Comparison of ENCODE assay signal across 8 cellular contexts in the genomic region with DNA sequence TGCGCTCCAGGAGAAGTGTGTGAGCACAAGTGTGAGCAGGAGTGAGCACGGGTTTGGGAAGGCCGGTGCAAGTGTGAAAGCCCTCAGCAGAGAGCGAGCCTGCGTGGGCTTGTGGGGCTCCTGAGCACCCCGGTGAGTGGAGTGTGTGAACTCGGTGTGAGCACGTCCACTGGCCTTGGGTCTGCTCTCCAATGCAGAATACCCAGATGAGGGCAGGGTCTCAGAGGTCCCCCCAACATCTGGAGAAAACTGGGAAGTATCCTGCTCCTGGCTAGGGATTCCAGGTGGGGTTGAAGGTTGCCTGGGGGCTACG. TPM values are rescaled to one million over a fixed set of nuclear protein-coding genes. Genes with fewer than 3 reads are reported as not detected.
DNase-seq lines count a peak whose midpoint lies in the region; ATAC-seq and TF ChIP-seq lines count a peak whose summit lies in the region.

No MANE protein-coding gene starts in this region.

- no peaks in the 10 kb centered on the region for H4K20me1 ChIP-seq in mammary epithelial cell (ENCODE audit: insufficient read depth, low read length)

- peak overlapping the region; percentile 54 for H2BK15ac ChIP-seq in mesenchymal stem cell (ENCODE audit: low read depth, poor library complexity, severe bottlenecking)

- H3K27me3 ChIP-seq in mammary epithelial cell (ENCODE audit: insufficient read depth, low read length) (no peaks in the 10 kb centered on the region), mesenchymal stem cell (ENCODE audit: control insufficient read depth in 1 of 2, insufficient read depth in 1 of 2, low read length in 2 of 2) (no peaks in the 10 kb centered on the region), upper lobe of right lung (no peaks in the 10 kb centered on the region)

- peaks cover 19% of the 10 kb centered on the region for H3K79me1 ChIP-seq in mesenchymal stem cell (replicated peaks; ENCODE audit: low read length, poor library complexity, severe bottlenecking)

- H4K91ac ChIP-seq in mesenchymal stem cell (ENCODE audit: low read length) = peak overlapping the region; percentile 87

- dilution Hi-C loops in mammary epithelial cell (cut with HindIII; ENCODE audit: low sequenced_read_pairs) = loop anchor here (5.0 kb wide), 2 partner anchors 34 to 76 kb away; no protein-coding TSS in a partner anchor

- peak overlapping the region in 1 of 2 experiments; percentile 54 for H3K4ac ChIP-seq in mesenchymal stem cell (ENCODE audit: low read depth in 1 of 2, low read length in 2 of 2)

- 55% methylated on average over 4 of the region's 9 CpGs for WGBS in mammary epithelial cell (ENCODE audit: low coverage, missing lambda C conversion rate)
- WGBS in mesenchymal stem cell = 34% methylated on average over 9 of the region's 9 CpGs

- H3K18ac ChIP-seq in mesenchymal stem cell (ENCODE audit: low read depth in 1 of 2, low read length in 2 of 2) = peak overlapping the region; percentile 14 to 81

- H3K4me1 ChIP-seq in mammary epithelial cell (ENCODE audit: insufficient read depth, low read length) = peaks cover 34% of the 10 kb centered on the region
- peaks cover 18% of the 10 kb centered on the region for H3K4me1 ChIP-seq in mesenchymal stem cell (ENCODE audit: control insufficient read depth, insufficient read depth, low read depth, low read length)
- peaks cover 18% of the 10 kb centered on the region for H3K4me1 ChIP-seq in upper lobe of right lung

- ATAC-seq in upper lobe of right lung = no peak

- no peak overlapping the region for H2BK5ac ChIP-seq in mesenchymal stem cell (ENCODE audit: low read depth, low read length, poor library complexity, severe bottlenecking)

- H2BK12ac ChIP-seq in mesenchymal stem cell (ENCODE audit: low read length in 2 of 2) = peak overlapping the region in 1 of 2 experiments; percentile 54

- H3K9me3 ChIP-seq in mammary epithelial cell (replicated peaks; ENCODE audit: insufficient read depth, low read length) (no peaks in the 10 kb centered on the region), mesenchymal stem cell (ENCODE audit: control insufficient read depth, low read length) (no peaks in the 10 kb centered on the region), upper lobe of right lung (no peaks in the 10 kb centered on the region)

- H3K27ac Mint-ChIP-seq in activated naive CD4-positive, alpha-beta T cell treated with anti-CD3 and anti-CD28 coated beads, Interleukin-2, amount 50 U/mL, for 24 hours = peak overlapping the region; percentile 94

- H3K36me3 ChIP-seq in mammary epithelial cell (ENCODE audit: insufficient read depth, low read length) (peaks cover 9% of the 10 kb centered on the region), mesenchymal stem cell (ENCODE audit: control insufficient read depth in 1 of 2, insufficient read depth in 2 of 2, low read depth in 1 of 2, low read length in 2 of 2) (no peaks in the 10 kb centered on the region), upper lobe of right lung (peaks cover 7% of the 10 kb centered on the region)

- no peak for DNase-seq in activated naive CD4-positive, alpha-beta T cell (lab: John Stamatoyannopoulos, UW)
- DNase-seq in mammary epithelial cell (no peak), mesenchymal stem cell (no peak), upper lobe of right lung (no peak), NCI-H2196 (lab: John Stamatoyannopoulos, UW; ENCODE audit: unreplicated experiment) (no peak)
- no peak for DNase-seq in stimulated activated CD4-positive, alpha-beta T cell treated with anti-CD3 and anti-CD28 coated beads, Interleukin-2, amount 100 ng/mL, for 24 hours
- DNase-seq in activated CD4-positive, CD25-positive, alpha-beta regulatory T cell (lab: John Stamatoyannopoulos, UW) = no peak

- H3K4me3 ChIP-seq in mammary epithelial cell (replicated peaks in 1 of 3; ENCODE audit: insufficient read depth in 1 of 3, low read depth in 2 of 3, low read length in 3 of 3) = peak overlapping the region; percentile 57 to 71 (median 65)
- H3K4me3 ChIP-seq in mesenchymal stem cell (ENCODE audit: insufficient read depth in 1 of 2, low read depth in 1 of 2, low read length in 2 of 2) = peak overlapping the region; percentile 80 to 83
- H3K4me3 ChIP-seq in upper lobe of right lung = peak overlapping the region; percentile 70

- TF ChIP-seq CTCF in mammary epithelial cell (conservative IDR thresholded peaks at IDR 0.05 in 1 of 2, IDR thresholded peaks at IDR 0.05 in 1 of 2; ENCODE audit: extremely low read depth in 1 of 2, insufficient read depth in 1 of 2, low read depth in 1 of 2, low read length in 2 of 2) (no peak), upper lobe of right lung (IDR thresholded peaks at IDR 0.05) (no peak)

- peaks cover 5% of the 10 kb centered on the region for H3K36me3 Mint-ChIP-seq in activated naive CD4-positive, alpha-beta T cell treated with anti-CD3 and anti-CD28 coated beads, Interleukin-2, amount 50 U/mL, for 24 hours

- H2AFZ ChIP-seq in mammary epithelial cell (ENCODE audit: low read depth, low read length) = peak overlapping the region; percentile 78
- H2AFZ ChIP-seq in mesenchymal stem cell (ENCODE audit: low read depth, low read length) = no peak overlapping the region

- peaks cover 25% of the 10 kb centered on the region for H3K79me2 ChIP-seq in mammary epithelial cell (ENCODE audit: insufficient read depth, low read length)

- H3K4me2 ChIP-seq in mammary epithelial cell (ENCODE audit: insufficient read depth, low read depth, low read length) (peak overlapping the region; percentile 98), mesenchymal stem cell (ENCODE audit: low read length, poor library complexity, severe bottlenecking) (peak overlapping the region; percentile 99)

- BruUV-seq in mammary epithelial cell (replicated peaks; lab: Mats Ljungman, UMichigan) = TSS peak; percentile 34

- peak overlapping the region; percentile 52 for H3K9ac ChIP-seq in mammary epithelial cell (ENCODE audit: insufficient read depth, low read length)
- peak overlapping the region; percentile 85 for H3K9ac ChIP-seq in mesenchymal stem cell (ENCODE audit: low read length)

- CTCF ChIA-PET in mammary epithelial cell (lab: Charles Lee; ENCODE audit: low non-redundant PET) = no interaction called here

- intact Hi-C loops in mammary epithelial cell (cut with micrococcal nuclease) (loop anchor here (1.0 to 10.0 kb wide), 2 partner anchors 25 to 472 kb away; partner anchors contain the start of gene MARK2), upper lobe of right lung (cut with DNase I) (no loop called here)

- H4K8ac ChIP-seq in mesenchymal stem cell (ENCODE audit: low read length) = peak overlapping the region; percentile 93

- H3K4me3 Mint-ChIP-seq in activated naive CD4-positive, alpha-beta T cell treated with anti-CD3 and anti-CD28 coated beads, Interleukin-2, amount 50 U/mL, for 24 hours = peak overlapping the region; percentile 98

- H2AK5ac ChIP-seq in mesenchymal stem cell (ENCODE audit: low read length, severe bottlenecking) = peak overlapping the region; percentile 31

- no peaks in the 10 kb centered on the region for H3K9me3 Mint-ChIP-seq in activated naive CD4-positive, alpha-beta T cell treated with anti-CD3 and anti-CD28 coated beads, Interleukin-2, amount 50 U/mL, for 24 hours

- H2BK120ac ChIP-seq in mesenchymal stem cell (ENCODE audit: low read depth, low read length) = no peak overlapping the region

- H3K23ac ChIP-seq in mesenchymal stem cell (ENCODE audit: low read length in 2 of 2) = peak overlapping the region in 1 of 2 experiments; percentile 31

- in situ Hi-C loops in mammary epithelial cell (cut with MboI; ENCODE audit: low sequenced_read_pairs in 2 of 2) = no loop called here

- peak overlapping the region in 1 of 2 experiments; percentile 96 for H3K14ac ChIP-seq in mesenchymal stem cell (ENCODE audit: low read length in 2 of 2)

- no peaks in the 10 kb centered on the region for H3K27me3 Mint-ChIP-seq in activated naive CD4-positive, alpha-beta T cell treated with anti-CD3 and anti-CD28 coated beads, Interleukin-2, amount 50 U/mL, for 24 hours

- peaks cover 24% of the 10 kb centered on the region for H3K4me1 Mint-ChIP-seq in activated naive CD4-positive, alpha-beta T cell treated with anti-CD3 and anti-CD28 coated beads, Interleukin-2, amount 50 U/mL, for 24 hours

- peak overlapping the region; percentile 14 for H3K27ac ChIP-seq in mammary epithelial cell (ENCODE audit: insufficient read depth, low read depth, low read length)
- no peak overlapping the region for H3K27ac ChIP-seq in mesenchymal stem cell (ENCODE audit: low read length, poor library complexity, severe bottlenecking)
- peak overlapping the region; percentile 85 for H3K27ac ChIP-seq in upper lobe of right lung

RNA-seq across cellular contexts. Expression of gene ESRRA, which starts 1.2 kb away (rescaled TPM):
- 10 to 100 TPM; 44.8 to 67.0 TPM for total RNA-seq in mammary epithelial cell
- polyA plus RNA-seq in mammary epithelial cell = 34.7 TPM
- 33.3 TPM for polyA minus RNA-seq in mammary epithelial cell
- polyA plus RNA-seq in mesenchymal stem cell (2013, experiment 1 of 2) = 10.7 TPM
- 10.7 TPM for polyA plus RNA-seq in mesenchymal stem cell (2013, experiment 2 of 2)
- 51.9 TPM for total RNA-seq in upper lobe of right lung

RNA-seq across cellular contexts. Expression of gene CATSPERZ, which starts 6.4 kb away (rescaled TPM):
- total RNA-seq in mammary epithelial cell = not detected
- polyA plus RNA-seq in mammary epithelial cell = 1.0 TPM
- polyA minus RNA-seq in mammary epithelial cell = not detected
- polyA plus RNA-seq in mesenchymal stem cell (2013, experiment 1 of 2) = 0.18 TPM
- 0.12 TPM for polyA plus RNA-seq in mesenchymal stem cell (2013, experiment 2 of 2)
- total RNA-seq in upper lobe of right lung = not detected

RNA-seq across cellular contexts. Expression of gene TRMT112, which starts 10.8 kb away (rescaled TPM):
- total RNA-seq in mammary epithelial cell (100 to 1,000 TPM; 105 to 199 TPM), upper lobe of right lung (168 TPM)
- 350 TPM for polyA plus RNA-seq in mammary epithelial cell
- 271 TPM for polyA minus RNA-seq in mammary epithelial cell
- 364 TPM for polyA plus RNA-seq in mesenchymal stem cell (2013, experiment 1 of 2)
- 351 TPM for polyA plus RNA-seq in mesenchymal stem cell (2013, experiment 2 of 2)

RNA-seq across cellular contexts. Expression of gene PRDX5, which starts 11.4 kb away (rescaled TPM):
- 100 to 1,000 TPM; 333 to 449 TPM for total RNA-seq in mammary epithelial cell
- 660 TPM for polyA plus RNA-seq in mammary epithelial cell
- polyA minus RNA-seq in mammary epithelial cell = 272 TPM
- 235 TPM for polyA plus RNA-seq in mesenchymal stem cell (2013, experiment 1 of 2)
- 233 TPM for polyA plus RNA-seq in mesenchymal stem cell (2013, experiment 2 of 2)
- total RNA-seq in upper lobe of right lung = 176 TPM

RNA-seq across cellular contexts. Expression of gene KCNK4, which starts 15.4 kb away (rescaled TPM):
- total RNA-seq in mammary epithelial cell = not detected
- polyA plus RNA-seq in mammary epithelial cell = not detected
- not detected for polyA minus RNA-seq in mammary epithelial cell
- polyA plus RNA-seq in mesenchymal stem cell (2013, experiment 1 of 2) = not detected
- not detected for polyA plus RNA-seq in mesenchymal stem cell (2013, experiment 2 of 2)
- not detected for total RNA-seq in upper lobe of right lung
